25 cellular contexts compared by ENCODE assay signal in the genomic region with DNA sequence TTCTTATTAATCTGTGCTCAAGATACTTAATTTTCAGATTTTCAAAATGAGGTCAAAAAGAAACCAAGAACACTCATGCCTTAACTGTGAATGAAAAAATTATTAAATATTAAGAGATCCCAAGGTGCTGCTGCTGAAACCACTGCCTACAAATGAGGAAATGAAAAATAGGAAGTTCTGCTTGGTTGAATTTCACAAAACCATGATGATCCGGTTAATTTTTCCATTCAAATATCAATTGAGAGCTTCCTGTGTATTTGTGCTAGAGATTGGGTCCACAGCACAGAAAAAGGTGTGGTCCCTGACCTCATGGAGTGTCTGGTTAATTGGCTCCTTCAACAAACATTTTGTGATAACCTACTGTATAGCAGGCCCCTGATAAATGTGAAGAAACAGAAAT.
DNase-seq lines count a peak whose midpoint lies in the region; ATAC-seq and TF ChIP-seq lines count a peak whose summit lies in the region.
"Had no signal": no experiment of that assay in that cellular context is flagged by ENCODE, and none has a peak within 500 bp of the region (broad histone marks: within the 10 kb centered on the region; RNA-seq: fewer than 3 reads in every experiment).

No MANE protein-coding gene starts in this region.

- no peaks in the 10 kb centered on the region for H4K20me1 ChIP-seq in Karpas-422 (ENCODE audit: insufficient read depth, low read depth, low read length)

- DNase-seq in NOMO-1 (lab: John Stamatoyannopoulos, UW; ENCODE audit: unreplicated experiment in 2 of 2), result peak; percentile 11 to 70
- DNase-seq in NOMO-1 treated with dmso at 0.1 percent for 144 hours (lab: John Stamatoyannopoulos, UW; ENCODE audit: unreplicated experiment), result no peak
- peak; percentile 75 for DNase-seq in Karpas-422
- DNase-seq in SKM-1 treated with dmso at 0.1 percent for 144 hours (lab: John Stamatoyannopoulos, UW; ENCODE audit: unreplicated experiment), result peak; percentile 60
- no peak for DNase-seq in omental fat pad (ENCODE audit: low spot score)
- DNase-seq: activated CD4-positive, alpha-beta memory T cell treated with anti-CD3 and anti-CD28 coated beads for 36 hours; cortex of kidney; endodermal cell; esophagus squamous epithelium; hypothalamus; IMR-90; left ventricle myocardium superior; naive thymus-derived CD8-positive, alpha-beta T cell; NCI-H1436 treated with DMSO at 0.1 percent for 48 hours; NCI-H510A; RPMI8226; stimulated activated CD4-positive, alpha-beta T cell treated with anti-CD3 and anti-CD28 coated beads, Interleukin-1b, Interleukin-23, amount 100 ng/mL, for 48 hours had no signal

- no peaks in the 10 kb centered on the region for H3K36me3 Mint-ChIP-seq in stimulated activated memory B cell treated with anti-CD40 and anti-IgM and Interleukin-4, amounts not matched to agents 10 μg/mL and 1 μg/mL and 100 μg/mL, for 72 hours
- H3K36me3 Mint-ChIP-seq: activated CD4-positive, alpha-beta memory T cell treated with anti-CD3 and anti-CD28 coated beads for 36 hours; activated naive CD8-positive, alpha-beta T cell; naive thymus-derived CD8-positive, alpha-beta T cell had no signal

- peak; percentile 24 for ATAC-seq in stimulated activated memory B cell treated with anti-CD40 and anti-IgM and Interleukin-4, amounts not matched to agents 10 μg/mL and 1 μg/mL and 100 μg/mL, for 72 hours
- ATAC-seq in GM19328 (IDR thresholded peaks at IDR 0.05; ENCODE audit: unreplicated experiment), result no peak
- no peak for ATAC-seq in omental fat pad (ENCODE audit: low FRiP score)
- ATAC-seq in GM19455 (IDR thresholded peaks at IDR 0.05; ENCODE audit: unreplicated experiment), result no peak
- ATAC-seq: left ventricle myocardium superior; naive thymus-derived CD8-positive, alpha-beta T cell; SK-N-SH treated with all-trans-retinoic acid at 6 μM for 48 hours had no signal

- peaks cover 35% of the 10 kb centered on the region for H3K4me1 ChIP-seq in Karpas-422 (ENCODE audit: low read length)

- H3K4me2 ChIP-seq in Karpas-422 (ENCODE audit: low read depth, low read length, poor library complexity, severe bottlenecking), result peak overlapping the region; percentile 41

- H3K27me3 Mint-ChIP-seq in stimulated activated memory B cell treated with anti-CD40 and anti-IgM and Interleukin-4, amounts not matched to agents 10 μg/mL and 1 μg/mL and 100 μg/mL, for 72 hours, result peaks cover 10% of the 10 kb centered on the region

- no peaks in the 10 kb centered on the region for H3K9me3 ChIP-seq in Karpas-422 (ENCODE audit: low read length)
- H3K9me3 ChIP-seq: esophagus squamous epithelium had no signal

- peaks cover 29% of the 10 kb centered on the region for H3K4me1 Mint-ChIP-seq in stimulated activated memory B cell treated with anti-CD40 and anti-IgM and Interleukin-4, amounts not matched to agents 10 μg/mL and 1 μg/mL and 100 μg/mL, for 72 hours

- H3K9ac ChIP-seq in Karpas-422 (ENCODE audit: low read length), result no peak overlapping the region

- peaks cover 5% of the 10 kb centered on the region for H3K9me3 Mint-ChIP-seq in stimulated activated memory B cell treated with anti-CD40 and anti-IgM and Interleukin-4, amounts not matched to agents 10 μg/mL and 1 μg/mL and 100 μg/mL, for 72 hours
- H3K9me3 Mint-ChIP-seq: activated CD4-positive, alpha-beta memory T cell treated with anti-CD3 and anti-CD28 coated beads for 36 hours; activated T-helper 2 cell treated with anti-CD3 and anti-CD28 coated beads, Interferon-gamma antibody, Interleukin-2, Interleukin-4, amounts not matched to agents 10 μg/mL and 5 μg/mL and 100 μg/mL, durations not matched to agents 14 hours and 24 hours and 36 hours had no signal

- no peaks in the 10 kb centered on the region for H3K36me3 ChIP-seq in Karpas-422 (ENCODE audit: insufficient read depth, low read length)
- H3K36me3 ChIP-seq: esophagus squamous epithelium had no signal

- H3K27ac Mint-ChIP-seq in stimulated activated memory B cell treated with anti-CD40 and anti-IgM and Interleukin-4, amounts not matched to agents 10 μg/mL and 1 μg/mL and 100 μg/mL, for 72 hours, result no peak overlapping the region
- H3K27ac Mint-ChIP-seq: activated CD4-positive, alpha-beta memory T cell treated with anti-CD3 and anti-CD28 coated beads for 36 hours; activated naive CD8-positive, alpha-beta T cell; activated T-helper 2 cell treated with anti-CD3 and anti-CD28 coated beads, Interferon-gamma antibody, Interleukin-2, Interleukin-4, amounts not matched to agents 10 μg/mL and 5 μg/mL and 100 μg/mL, durations not matched to agents 14 hours and 24 hours and 36 hours; endodermal cell; mesothelial cell of epicardium; naive thymus-derived CD8-positive, alpha-beta T cell had no signal

- no peak overlapping the region for H2AFZ ChIP-seq in Karpas-422 (ENCODE audit: low read length)

- TF ChIP-seq CTCF in omental fat pad (IDR thresholded peaks at IDR 0.05), result no peak

- no peaks in the 10 kb centered on the region for H3K79me2 ChIP-seq in Karpas-422 (ENCODE audit: low read length)

- H3K27me3 ChIP-seq in Karpas-422 (ENCODE audit: low read length), result no peaks in the 10 kb centered on the region
- H3K27me3 ChIP-seq: esophagus squamous epithelium had no signal

- H3K27ac ChIP-seq in Karpas-422 (ENCODE audit: low read length), result peak overlapping the region; percentile 3; the same call in 1 of the 2 replicates
- H3K27ac ChIP-seq: 22Rv1, esophagus squamous epithelium had no signal

- H3K4me3 ChIP-seq in Karpas-422 (ENCODE audit: low read length), result no peak overlapping the region
- H3K4me3 ChIP-seq: esophagus squamous epithelium had no signal

- no peak overlapping the region for H3K4me3 Mint-ChIP-seq in stimulated activated memory B cell treated with anti-CD40 and anti-IgM and Interleukin-4, amounts not matched to agents 10 μg/mL and 1 μg/mL and 100 μg/mL, for 72 hours
- H3K4me3 Mint-ChIP-seq: activated CD4-positive, alpha-beta memory T cell treated with anti-CD3 and anti-CD28 coated beads for 36 hours; activated naive CD8-positive, alpha-beta T cell; endodermal cell; mesothelial cell of epicardium; naive thymus-derived CD8-positive, alpha-beta T cell had no signal

- no peaks in the 10 kb centered on the region for H3K9me2 ChIP-seq in Karpas-422 (replicated peaks; ENCODE audit: insufficient read depth, low read length)

Comparison
In these comparisons a context has a peak if more than half of its experiments do, and no peak if none do; other contexts are left out.
1. DNase-seq: peak in NOMO-1 (2 of 2), Karpas-422 (single experiment) and SKM-1 treated with dmso at 0.1 percent for 144 hours (single experiment); none in NOMO-1 treated with dmso at 0.1 percent for 144 hours (single experiment) and omental fat pad (single experiment).